In the genomic region with DNA sequence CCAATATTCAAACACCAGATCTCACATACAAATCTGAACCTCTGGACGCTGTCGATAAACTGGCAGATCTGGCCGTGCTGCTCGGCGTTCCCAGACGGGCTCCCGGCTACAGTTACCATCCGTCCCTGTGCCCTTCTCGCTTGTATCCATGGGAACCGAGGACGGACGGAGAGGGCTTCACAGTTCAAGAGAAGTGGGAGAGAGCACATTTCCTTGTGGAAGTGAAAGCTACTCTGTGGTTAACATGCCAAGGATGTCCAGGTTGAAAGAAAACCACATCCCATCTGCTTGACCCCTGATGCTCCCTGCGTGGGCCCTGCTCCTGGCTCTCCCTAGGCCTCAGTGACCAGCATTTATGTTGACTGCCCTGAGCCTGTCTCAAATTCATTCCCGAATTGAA, we compare ENCODE assay signal across 1 cellular context.
TF ChIP-seq lines count a peak whose summit lies in the region.

No MANE protein-coding gene starts in this region.

TF ChIP-seq in GM12878, 131 proteins besides CTCF, POLR2A, EP300 and RAD21 (continues in another document):
- TF ChIP-seq SMAD1 (IDR thresholded peaks at IDR 0.05; ENCODE audit: low read depth, partially characterized antibody) (no peak), RUNX3 (IDR thresholded peaks at IDR 0.05; ENCODE audit: low read length) (peak; percentile 64), IKZF1 (conservative IDR thresholded peaks at IDR 0.05) (peak; percentile 43; the same call in 1 of the 2 replicates), GABPA (IDR thresholded peaks at IDR 0.05; ENCODE audit: low read depth) (no peak), ZNF622 (IDR thresholded peaks at IDR 0.05) (no peak), TCF3 (IDR thresholded peaks at IDR 0.05; ENCODE audit: borderline replicate concordance, insufficient read depth, low read depth, low read length) (no peak), MTA2 (IDR thresholded peaks at IDR 0.05; ENCODE audit: low read depth) (no peak), ASH2L (IDR thresholded peaks at IDR 0.05; ENCODE audit: borderline replicate concordance, low read depth) (no peak), SPI1 (IDR thresholded peaks at IDR 0.05; ENCODE audit: borderline replicate concordance, insufficient read depth, low read depth, low read length) (peak; percentile 33; the same call in 1 of the 2 replicates), MYC (IDR thresholded peaks at IDR 0.05; ENCODE audit: insufficient read depth, insufficient read length, insufficient replicate concordance, low read length, severe bottlenecking) (no peak), SRF (IDR thresholded peaks at IDR 0.05; ENCODE audit: low read depth in 2 of 2, low read length in 2 of 2) (no peak), RELA (IDR thresholded peaks at IDR 0.05; ENCODE audit: borderline replicate concordance, partially characterized antibody) (no peak), CHD1 (IDR thresholded peaks at IDR 0.05; ENCODE audit: low read depth, low read length) (no peak), CHD2 (IDR thresholded peaks at IDR 0.05; ENCODE audit: borderline replicate concordance, low read depth, low read length) (no peak), IKZF2 (IDR thresholded peaks at IDR 0.05) (peak in 1 of 2 experiments; percentile 14; a peak in 1 of 4 replicates), DPF2 (IDR thresholded peaks at IDR 0.05) (no peak), NFYA (IDR thresholded peaks at IDR 0.05; ENCODE audit: borderline replicate concordance, low read depth, low read length) (no peak), SUPT20H (IDR thresholded peaks at IDR 0.05; ENCODE audit: borderline replicate concordance, control insufficient read depth, low read depth, low read length) (no peak), ZNF24 (IDR thresholded peaks at IDR 0.05) (no peak), EED (IDR thresholded peaks at IDR 0.05; ENCODE audit: low read depth) (0 out of 2 replicates have a peak, but pooled peaks have one; percentile 26), HCFC1 (IDR thresholded peaks at IDR 0.05; ENCODE audit: low read length) (no peak)
- TF ChIP-seq, protein P1, sequence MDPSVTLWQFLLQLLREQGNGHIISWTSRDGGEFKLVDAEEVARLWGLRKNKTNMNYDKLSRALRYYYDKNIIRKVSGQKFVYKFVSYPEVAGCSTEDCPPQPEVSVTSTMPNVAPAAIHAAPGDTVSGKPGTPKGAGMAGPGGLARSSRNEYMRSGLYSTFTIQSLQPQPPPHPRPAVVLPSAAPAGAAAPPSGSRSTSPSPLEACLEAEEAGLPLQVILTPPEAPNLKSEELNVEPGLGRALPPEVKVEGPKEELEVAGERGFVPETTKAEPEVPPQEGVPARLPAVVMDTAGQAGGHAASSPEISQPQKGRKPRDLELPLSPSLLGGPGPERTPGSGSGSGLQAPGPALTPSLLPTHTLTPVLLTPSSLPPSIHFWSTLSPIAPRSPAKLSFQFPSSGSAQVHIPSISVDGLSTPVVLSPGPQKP (IDR thresholded peaks at IDR 0.05; ENCODE audit: low read depth, low read length) = no peak
- TF ChIP-seq, protein P2, sequence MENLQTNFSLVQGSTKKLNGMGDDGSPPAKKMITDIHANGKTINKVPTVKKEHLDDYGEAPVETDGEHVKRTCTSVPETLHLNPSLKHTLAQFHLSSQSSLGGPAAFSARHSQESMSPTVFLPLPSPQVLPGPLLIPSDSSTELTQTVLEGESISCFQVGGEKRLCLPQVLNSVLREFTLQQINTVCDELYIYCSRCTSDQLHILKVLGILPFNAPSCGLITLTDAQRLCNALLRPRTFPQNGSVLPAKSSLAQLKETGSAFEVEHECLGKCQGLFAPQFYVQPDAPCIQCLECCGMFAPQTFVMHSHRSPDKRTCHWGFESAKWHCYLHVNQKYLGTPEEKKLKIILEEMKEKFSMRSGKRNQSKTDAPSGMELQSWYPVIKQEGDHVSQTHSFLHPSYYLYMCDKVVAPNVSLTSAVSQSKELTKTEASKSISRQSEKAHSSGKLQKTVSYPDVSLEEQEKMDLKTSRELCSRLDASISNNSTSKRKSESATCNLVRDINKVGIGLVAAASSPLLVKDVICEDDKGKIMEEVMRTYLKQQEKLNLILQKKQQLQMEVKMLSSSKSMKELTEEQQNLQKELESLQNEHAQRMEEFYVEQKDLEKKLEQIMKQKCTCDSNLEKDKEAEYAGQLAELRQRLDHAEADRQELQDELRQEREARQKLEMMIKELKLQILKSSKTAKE (IDR thresholded peaks at IDR 0.05; ENCODE audit: low read depth, poor library complexity, severe bottlenecking) = no peak
- TF ChIP-seq, protein P3, sequence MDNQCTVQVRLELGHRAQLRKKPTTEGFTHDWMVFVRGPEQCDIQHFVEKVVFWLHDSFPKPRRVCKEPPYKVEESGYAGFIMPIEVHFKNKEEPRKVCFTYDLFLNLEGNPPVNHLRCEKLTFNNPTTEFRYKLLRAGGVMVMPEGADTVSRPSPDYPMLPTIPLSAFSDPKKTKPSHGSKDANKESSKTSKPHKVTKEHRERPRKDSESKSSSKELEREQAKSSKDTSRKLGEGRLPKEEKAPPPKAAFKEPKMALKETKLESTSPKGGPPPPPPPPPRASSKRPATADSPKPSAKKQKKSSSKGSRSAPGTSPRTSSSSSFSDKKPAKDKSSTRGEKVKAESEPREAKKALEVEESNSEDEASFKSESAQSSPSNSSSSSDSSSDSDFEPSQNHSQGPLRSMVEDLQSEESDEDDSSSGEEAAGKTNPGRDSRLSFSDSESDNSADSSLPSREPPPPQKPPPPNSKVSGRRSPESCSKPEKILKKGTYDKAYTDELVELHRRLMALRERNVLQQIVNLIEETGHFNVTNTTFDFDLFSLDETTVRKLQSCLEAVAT (IDR thresholded peaks at IDR 0.05) = no peak
- TF ChIP-seq, protein P4, sequence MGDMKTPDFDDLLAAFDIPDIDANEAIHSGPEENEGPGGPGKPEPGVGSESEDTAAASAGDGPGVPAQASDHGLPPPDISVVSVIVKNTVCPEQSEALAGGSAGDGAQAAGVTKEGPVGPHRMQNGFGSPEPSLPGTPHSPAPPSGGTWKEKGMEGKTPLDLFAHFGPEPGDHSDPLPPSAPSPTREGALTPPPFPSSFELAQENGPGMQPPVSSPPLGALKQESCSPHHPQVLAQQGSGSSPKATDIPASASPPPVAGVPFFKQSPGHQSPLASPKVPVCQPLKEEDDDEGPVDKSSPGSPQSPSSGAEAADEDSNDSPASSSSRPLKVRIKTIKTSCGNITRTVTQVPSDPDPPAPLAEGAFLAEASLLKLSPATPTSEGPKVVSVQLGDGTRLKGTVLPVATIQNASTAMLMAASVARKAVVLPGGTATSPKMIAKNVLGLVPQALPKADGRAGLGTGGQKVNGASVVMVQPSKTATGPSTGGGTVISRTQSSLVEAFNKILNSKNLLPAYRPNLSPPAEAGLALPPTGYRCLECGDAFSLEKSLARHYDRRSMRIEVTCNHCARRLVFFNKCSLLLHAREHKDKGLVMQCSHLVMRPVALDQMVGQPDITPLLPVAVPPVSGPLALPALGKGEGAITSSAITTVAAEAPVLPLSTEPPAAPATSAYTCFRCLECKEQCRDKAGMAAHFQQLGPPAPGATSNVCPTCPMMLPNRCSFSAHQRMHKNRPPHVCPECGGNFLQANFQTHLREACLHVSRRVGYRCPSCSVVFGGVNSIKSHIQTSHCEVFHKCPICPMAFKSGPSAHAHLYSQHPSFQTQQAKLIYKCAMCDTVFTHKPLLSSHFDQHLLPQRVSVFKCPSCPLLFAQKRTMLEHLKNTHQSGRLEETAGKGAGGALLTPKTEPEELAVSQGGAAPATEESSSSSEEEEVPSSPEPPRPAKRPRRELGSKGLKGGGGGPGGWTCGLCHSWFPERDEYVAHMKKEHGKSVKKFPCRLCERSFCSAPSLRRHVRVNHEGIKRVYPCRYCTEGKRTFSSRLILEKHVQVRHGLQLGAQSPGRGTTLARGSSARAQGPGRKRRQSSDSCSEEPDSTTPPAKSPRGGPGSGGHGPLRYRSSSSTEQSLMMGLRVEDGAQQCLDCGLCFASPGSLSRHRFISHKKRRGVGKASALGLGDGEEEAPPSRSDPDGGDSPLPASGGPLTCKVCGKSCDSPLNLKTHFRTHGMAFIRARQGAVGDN (IDR thresholded peaks at IDR 0.05) = no peak
- TF ChIP-seq, protein P5, sequence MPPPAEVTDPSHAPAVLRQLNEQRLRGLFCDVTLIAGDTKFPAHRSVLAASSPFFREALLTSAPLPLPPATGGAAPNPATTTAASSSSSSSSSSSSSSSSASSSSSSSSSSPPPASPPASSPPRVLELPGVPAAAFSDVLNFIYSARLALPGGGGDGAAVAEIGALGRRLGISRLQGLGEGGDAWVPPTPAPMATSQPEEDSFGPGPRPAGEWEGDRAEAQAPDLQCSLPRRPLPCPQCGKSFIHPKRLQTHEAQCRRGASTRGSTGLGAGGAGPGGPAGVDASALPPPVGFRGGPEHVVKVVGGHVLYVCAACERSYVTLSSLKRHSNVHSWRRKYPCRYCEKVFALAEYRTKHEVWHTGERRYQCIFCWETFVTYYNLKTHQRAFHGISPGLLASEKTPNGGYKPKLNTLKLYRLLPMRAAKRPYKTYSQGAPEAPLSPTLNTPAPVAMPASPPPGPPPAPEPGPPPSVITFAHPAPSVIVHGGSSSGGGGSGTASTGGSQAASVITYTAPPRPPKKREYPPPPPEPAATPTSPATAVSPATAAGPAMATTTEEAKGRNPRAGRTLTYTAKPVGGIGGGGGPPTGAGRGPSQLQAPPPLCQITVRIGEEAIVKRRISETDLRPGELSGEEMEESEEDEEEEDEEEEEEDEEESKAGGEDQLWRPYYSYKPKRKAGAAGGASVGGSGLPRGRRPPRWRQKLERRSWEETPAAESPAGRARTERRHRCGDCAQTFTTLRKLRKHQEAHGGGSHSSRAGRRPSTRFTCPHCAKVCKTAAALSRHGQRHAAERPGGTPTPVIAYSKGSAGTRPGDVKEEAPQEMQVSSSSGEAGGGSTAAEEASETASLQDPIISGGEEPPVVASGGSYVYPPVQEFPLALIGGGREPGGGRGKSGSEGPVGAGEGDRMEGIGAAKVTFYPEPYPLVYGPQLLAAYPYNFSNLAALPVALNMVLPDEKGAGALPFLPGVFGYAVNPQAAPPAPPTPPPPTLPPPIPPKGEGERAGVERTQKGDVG (CRISPR knock-in tag; IDR thresholded peaks at IDR 0.05) = no peak
- TF ChIP-seq, protein P6, sequence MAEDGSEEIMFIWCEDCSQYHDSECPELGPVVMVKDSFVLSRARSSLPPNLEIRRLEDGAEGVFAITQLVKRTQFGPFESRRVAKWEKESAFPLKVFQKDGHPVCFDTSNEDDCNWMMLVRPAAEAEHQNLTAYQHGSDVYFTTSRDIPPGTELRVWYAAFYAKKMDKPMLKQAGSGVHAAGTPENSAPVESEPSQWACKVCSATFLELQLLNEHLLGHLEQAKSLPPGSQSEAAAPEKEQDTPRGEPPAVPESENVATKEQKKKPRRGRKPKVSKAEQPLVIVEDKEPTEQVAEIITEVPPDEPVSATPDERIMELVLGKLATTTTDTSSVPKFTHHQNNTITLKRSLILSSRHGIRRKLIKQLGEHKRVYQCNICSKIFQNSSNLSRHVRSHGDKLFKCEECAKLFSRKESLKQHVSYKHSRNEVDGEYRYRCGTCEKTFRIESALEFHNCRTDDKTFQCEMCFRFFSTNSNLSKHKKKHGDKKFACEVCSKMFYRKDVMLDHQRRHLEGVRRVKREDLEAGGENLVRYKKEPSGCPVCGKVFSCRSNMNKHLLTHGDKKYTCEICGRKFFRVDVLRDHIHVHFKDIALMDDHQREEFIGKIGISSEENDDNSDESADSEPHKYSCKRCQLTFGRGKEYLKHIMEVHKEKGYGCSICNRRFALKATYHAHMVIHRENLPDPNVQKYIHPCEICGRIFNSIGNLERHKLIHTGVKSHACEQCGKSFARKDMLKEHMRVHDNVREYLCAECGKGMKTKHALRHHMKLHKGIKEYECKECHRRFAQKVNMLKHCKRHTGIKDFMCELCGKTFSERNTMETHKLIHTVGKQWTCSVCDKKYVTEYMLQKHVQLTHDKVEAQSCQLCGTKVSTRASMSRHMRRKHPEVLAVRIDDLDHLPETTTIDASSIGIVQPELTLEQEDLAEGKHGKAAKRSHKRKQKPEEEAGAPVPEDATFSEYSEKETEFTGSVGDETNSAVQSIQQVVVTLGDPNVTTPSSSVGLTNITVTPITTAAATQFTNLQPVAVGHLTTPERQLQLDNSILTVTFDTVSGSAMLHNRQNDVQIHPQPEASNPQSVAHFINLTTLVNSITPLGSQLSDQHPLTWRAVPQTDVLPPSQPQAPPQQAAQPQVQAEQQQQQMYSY (CRISPR knock-in tag; IDR thresholded peaks at IDR 0.05) = no peak
- TF ChIP-seq, protein P7, sequence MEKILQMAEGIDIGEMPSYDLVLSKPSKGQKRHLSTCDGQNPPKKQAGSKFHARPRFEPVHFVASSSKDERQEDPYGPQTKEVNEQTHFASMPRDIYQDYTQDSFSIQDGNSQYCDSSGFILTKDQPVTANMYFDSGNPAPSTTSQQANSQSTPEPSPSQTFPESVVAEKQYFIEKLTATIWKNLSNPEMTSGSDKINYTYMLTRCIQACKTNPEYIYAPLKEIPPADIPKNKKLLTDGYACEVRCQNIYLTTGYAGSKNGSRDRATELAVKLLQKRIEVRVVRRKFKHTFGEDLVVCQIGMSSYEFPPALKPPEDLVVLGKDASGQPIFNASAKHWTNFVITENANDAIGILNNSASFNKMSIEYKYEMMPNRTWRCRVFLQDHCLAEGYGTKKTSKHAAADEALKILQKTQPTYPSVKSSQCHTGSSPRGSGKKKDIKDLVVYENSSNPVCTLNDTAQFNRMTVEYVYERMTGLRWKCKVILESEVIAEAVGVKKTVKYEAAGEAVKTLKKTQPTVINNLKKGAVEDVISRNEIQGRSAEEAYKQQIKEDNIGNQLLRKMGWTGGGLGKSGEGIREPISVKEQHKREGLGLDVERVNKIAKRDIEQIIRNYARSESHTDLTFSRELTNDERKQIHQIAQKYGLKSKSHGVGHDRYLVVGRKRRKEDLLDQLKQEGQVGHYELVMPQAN (conservative IDR thresholded peaks at IDR 0.05) = no peak
- TF ChIP-seq, protein P8, sequence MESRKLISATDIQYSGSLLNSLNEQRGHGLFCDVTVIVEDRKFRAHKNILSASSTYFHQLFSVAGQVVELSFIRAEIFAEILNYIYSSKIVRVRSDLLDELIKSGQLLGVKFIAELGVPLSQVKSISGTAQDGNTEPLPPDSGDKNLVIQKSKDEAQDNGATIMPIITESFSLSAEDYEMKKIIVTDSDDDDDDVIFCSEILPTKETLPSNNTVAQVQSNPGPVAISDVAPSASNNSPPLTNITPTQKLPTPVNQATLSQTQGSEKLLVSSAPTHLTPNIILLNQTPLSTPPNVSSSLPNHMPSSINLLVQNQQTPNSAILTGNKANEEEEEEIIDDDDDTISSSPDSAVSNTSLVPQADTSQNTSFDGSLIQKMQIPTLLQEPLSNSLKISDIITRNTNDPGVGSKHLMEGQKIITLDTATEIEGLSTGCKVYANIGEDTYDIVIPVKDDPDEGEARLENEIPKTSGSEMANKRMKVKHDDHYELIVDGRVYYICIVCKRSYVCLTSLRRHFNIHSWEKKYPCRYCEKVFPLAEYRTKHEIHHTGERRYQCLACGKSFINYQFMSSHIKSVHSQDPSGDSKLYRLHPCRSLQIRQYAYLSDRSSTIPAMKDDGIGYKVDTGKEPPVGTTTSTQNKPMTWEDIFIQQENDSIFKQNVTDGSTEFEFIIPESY (IDR thresholded peaks at IDR 0.05) = no peak
- TF ChIP-seq, protein P9, sequence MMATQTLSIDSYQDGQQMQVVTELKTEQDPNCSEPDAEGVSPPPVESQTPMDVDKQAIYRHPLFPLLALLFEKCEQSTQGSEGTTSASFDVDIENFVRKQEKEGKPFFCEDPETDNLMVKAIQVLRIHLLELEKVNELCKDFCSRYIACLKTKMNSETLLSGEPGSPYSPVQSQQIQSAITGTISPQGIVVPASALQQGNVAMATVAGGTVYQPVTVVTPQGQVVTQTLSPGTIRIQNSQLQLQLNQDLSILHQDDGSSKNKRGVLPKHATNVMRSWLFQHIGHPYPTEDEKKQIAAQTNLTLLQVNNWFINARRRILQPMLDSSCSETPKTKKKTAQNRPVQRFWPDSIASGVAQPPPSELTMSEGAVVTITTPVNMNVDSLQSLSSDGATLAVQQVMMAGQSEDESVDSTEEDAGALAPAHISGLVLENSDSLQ (IDR thresholded peaks at IDR 0.05) = no peak
- TF ChIP-seq, protein P10, sequence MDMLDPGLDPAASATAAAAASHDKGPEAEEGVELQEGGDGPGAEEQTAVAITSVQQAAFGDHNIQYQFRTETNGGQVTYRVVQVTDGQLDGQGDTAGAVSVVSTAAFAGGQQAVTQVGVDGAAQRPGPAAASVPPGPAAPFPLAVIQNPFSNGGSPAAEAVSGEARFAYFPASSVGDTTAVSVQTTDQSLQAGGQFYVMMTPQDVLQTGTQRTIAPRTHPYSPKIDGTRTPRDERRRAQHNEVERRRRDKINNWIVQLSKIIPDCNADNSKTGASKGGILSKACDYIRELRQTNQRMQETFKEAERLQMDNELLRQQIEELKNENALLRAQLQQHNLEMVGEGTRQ (IDR thresholded peaks at IDR 0.05; ENCODE audit: borderline replicate concordance, low read depth, low read length) = no peak
